ENCODE assay signal across 1 cellular context in the genomic region with DNA sequence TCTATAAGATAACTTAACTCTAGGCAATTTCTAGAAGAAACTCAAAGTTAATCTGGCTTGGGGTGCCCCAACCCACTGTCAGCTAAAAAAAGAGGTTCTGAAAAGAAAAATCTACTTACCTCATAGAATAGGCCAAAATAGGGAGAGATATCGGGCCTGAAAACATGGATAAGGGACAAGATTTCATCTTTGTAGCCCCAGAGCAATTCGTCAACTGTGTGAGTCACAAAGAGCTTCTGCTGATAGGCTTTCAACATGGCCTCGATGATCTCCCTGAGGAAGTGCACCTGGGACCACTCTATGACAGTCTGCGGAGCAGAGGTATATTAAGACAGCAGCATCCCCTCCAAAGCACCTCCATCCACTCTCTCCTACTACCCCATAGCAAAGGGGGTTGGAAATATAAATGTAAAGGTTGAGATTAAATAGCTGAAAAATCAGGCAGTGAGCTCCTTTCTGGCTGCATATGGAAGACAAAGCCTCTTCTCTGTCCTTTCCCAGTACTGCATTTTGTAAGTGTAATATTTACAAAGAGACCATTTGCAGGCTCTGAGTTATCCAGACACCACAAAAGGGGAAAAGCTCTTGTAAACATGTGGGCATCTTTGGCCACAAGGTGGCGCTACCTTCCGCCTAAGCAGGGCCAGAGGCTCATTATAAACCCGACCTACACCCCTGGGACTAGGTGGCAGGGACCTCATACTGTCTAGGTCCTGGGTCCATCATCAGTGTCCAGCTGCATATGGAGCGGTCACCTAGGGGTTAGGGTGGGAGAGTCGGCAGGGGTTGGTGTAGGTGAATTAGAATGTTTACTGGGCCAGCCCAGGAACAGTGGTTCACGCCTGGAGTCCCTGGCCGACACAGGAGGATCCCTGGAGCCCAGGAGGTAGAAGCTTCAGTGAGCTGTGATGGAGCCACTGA.
TF ChIP-seq lines count a peak whose summit lies in the region.

No MANE protein-coding gene starts in this region.

TF ChIP-seq in HepG2, 621 proteins besides CTCF, POLR2A, EP300 and RAD21 (continues in another document):
- TF ChIP-seq EZH2 (conservative IDR thresholded peaks at IDR 0.05; ENCODE audit: low read depth, low read length): no peak
- no peak for TF ChIP-seq HHEX (CRISPR knock-in tag; IDR thresholded peaks at IDR 0.05)
- no peak for TF ChIP-seq RFXANK (CRISPR knock-in tag; IDR thresholded peaks at IDR 0.05)
- no peak for TF ChIP-seq ZNF891 (CRISPR knock-in tag; IDR thresholded peaks at IDR 0.05)
- no peak for TF ChIP-seq DRAP1 (CRISPR knock-in tag; IDR thresholded peaks at IDR 0.05)
- TF ChIP-seq GATAD2A (CRISPR knock-in tag; IDR thresholded peaks at IDR 0.05): peak; percentile 61; the same call in 1 of the 2 replicates
- TF ChIP-seq ZC3H13 (CRISPR knock-in tag; IDR thresholded peaks at IDR 0.05): no peak
- TF ChIP-seq U2AF1 (optimal IDR thresholded peaks at IDR 0.05; ENCODE audit: low read depth, low read length): no peak
- no peak for TF ChIP-seq CAMTA2 (CRISPR knock-in tag; IDR thresholded peaks at IDR 0.05; ENCODE audit: borderline replicate concordance)
- no peak for TF ChIP-seq ADNP (CRISPR knock-in tag; IDR thresholded peaks at IDR 0.05)
- TF ChIP-seq, protein P1, sequence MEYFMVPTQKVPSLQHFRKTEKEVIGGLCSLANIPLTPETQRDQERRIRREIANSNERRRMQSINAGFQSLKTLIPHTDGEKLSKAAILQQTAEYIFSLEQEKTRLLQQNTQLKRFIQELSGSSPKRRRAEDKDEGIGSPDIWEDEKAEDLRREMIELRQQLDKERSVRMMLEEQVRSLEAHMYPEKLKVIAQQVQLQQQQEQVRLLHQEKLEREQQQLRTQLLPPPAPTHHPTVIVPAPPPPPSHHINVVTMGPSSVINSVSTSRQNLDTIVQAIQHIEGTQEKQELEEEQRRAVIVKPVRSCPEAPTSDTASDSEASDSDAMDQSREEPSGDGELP (IDR thresholded peaks at IDR 0.05; ENCODE audit: borderline replicate concordance, low read depth): no peak
- TF ChIP-seq RFXAP (CRISPR knock-in tag; IDR thresholded peaks at IDR 0.05; ENCODE audit: borderline replicate concordance): no peak
- 0 out of 2 replicates have a peak, but pooled peaks have one; percentile 40 for TF ChIP-seq IRF2 (CRISPR knock-in tag; IDR thresholded peaks at IDR 0.05)
- TF ChIP-seq SRY (CRISPR knock-in tag; IDR thresholded peaks at IDR 0.05): no peak
- no peak for TF ChIP-seq TFE3 (CRISPR knock-in tag; IDR thresholded peaks at IDR 0.05)
- TF ChIP-seq, protein P2, sequence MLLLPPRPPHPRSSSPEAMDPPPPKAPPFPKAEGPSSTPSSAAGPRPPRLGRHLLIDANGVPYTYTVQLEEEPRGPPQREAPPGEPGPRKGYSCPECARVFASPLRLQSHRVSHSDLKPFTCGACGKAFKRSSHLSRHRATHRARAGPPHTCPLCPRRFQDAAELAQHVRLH (CRISPR knock-in tag; IDR thresholded peaks at IDR 0.05; ENCODE audit: borderline replicate concordance, low read depth): peak; percentile 60; the same call in 1 of the 2 replicates
- peak; percentile 57; the same call in 1 of the 2 replicates for TF ChIP-seq ZNF12 (CRISPR knock-in tag; IDR thresholded peaks at IDR 0.05)
- 0 out of 2 replicates have a peak, but pooled peaks have one; percentile 54 for TF ChIP-seq MIXL1 (CRISPR knock-in tag; IDR thresholded peaks at IDR 0.05)
- TF ChIP-seq ERF (CRISPR knock-in tag; IDR thresholded peaks at IDR 0.05): 0 out of 2 replicates have a peak, but pooled peaks have one; percentile 16
- TF ChIP-seq JUND (CRISPR knock-in tag; IDR thresholded peaks at IDR 0.05): no peak
- TF ChIP-seq KDM2A (CRISPR knock-in tag; IDR thresholded peaks at IDR 0.05; ENCODE audit: borderline replicate concordance, low read depth): peak; percentile 49; the same call in 1 of the 2 replicates
- TF ChIP-seq NR2F1 (CRISPR knock-in tag; IDR thresholded peaks at IDR 0.05): no peak
- TF ChIP-seq KDM5B (CRISPR knock-in tag; IDR thresholded peaks at IDR 0.05; ENCODE audit: borderline replicate concordance): no peak
- peak; percentile 47 for TF ChIP-seq ZFP36 (IDR thresholded peaks at IDR 0.05; ENCODE audit: borderline replicate concordance, low read depth, low read length, partially characterized antibody)
- no peak for TF ChIP-seq ZNF570 (CRISPR knock-in tag; IDR thresholded peaks at IDR 0.05; ENCODE audit: borderline replicate concordance)
- TF ChIP-seq ZNF263 (CRISPR knock-in tag; IDR thresholded peaks at IDR 0.05): no peak
- TF ChIP-seq ZNF577 (CRISPR knock-in tag; IDR thresholded peaks at IDR 0.05; ENCODE audit: borderline replicate concordance, low read depth): no peak
- no peak for TF ChIP-seq ZSCAN12 (CRISPR knock-in tag; IDR thresholded peaks at IDR 0.05)
- TF ChIP-seq, protein P3, sequence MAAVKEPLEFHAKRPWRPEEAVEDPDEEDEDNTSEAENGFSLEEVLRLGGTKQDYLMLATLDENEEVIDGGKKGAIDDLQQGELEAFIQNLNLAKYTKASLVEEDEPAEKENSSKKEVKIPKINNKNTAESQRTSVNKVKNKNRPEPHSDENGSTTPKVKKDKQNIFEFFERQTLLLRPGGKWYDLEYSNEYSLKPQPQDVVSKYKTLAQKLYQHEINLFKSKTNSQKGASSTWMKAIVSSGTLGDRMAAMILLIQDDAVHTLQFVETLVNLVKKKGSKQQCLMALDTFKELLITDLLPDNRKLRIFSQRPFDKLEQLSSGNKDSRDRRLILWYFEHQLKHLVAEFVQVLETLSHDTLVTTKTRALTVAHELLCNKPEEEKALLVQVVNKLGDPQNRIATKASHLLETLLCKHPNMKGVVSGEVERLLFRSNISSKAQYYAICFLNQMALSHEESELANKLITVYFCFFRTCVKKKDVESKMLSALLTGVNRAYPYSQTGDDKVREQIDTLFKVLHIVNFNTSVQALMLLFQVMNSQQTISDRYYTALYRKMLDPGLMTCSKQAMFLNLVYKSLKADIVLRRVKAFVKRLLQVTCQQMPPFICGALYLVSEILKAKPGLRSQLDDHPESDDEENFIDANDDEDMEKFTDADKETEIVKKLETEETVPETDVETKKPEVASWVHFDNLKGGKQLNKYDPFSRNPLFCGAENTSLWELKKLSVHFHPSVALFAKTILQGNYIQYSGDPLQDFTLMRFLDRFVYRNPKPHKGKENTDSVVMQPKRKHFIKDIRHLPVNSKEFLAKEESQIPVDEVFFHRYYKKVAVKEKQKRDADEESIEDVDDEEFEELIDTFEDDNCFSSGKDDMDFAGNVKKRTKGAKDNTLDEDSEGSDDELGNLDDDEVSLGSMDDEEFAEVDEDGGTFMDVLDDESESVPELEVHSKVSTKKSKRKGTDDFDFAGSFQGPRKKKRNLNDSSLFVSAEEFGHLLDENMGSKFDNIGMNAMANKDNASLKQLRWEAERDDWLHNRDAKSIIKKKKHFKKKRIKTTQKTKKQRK (IDR thresholded peaks at IDR 0.05; ENCODE audit: low read length): no peak
- TF ChIP-seq, protein P4, sequence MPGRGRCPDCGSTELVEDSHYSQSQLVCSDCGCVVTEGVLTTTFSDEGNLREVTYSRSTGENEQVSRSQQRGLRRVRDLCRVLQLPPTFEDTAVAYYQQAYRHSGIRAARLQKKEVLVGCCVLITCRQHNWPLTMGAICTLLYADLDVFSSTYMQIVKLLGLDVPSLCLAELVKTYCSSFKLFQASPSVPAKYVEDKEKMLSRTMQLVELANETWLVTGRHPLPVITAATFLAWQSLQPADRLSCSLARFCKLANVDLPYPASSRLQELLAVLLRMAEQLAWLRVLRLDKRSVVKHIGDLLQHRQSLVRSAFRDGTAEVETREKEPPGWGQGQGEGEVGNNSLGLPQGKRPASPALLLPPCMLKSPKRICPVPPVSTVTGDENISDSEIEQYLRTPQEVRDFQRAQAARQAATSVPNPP (CRISPR knock-in tag; IDR thresholded peaks at IDR 0.05): no peak
- no peak for TF ChIP-seq ZSCAN31 (CRISPR knock-in tag; IDR thresholded peaks at IDR 0.05; ENCODE audit: low read depth)
- no peak for TF ChIP-seq FOXA1 (IDR thresholded peaks at IDR 0.05)
- TF ChIP-seq FOXA1 (CRISPR knock-in tag; IDR thresholded peaks at IDR 0.05): peak; percentile 90
- peak; percentile 36 for TF ChIP-seq SALL1 (CRISPR knock-in tag; IDR thresholded peaks at IDR 0.05)
- no peak for TF ChIP-seq PBX3 (CRISPR knock-in tag; IDR thresholded peaks at IDR 0.05; ENCODE audit: borderline replicate concordance)
- TF ChIP-seq ZNF629 (CRISPR knock-in tag; conservative IDR thresholded peaks at IDR 0.05): no peak
- TF ChIP-seq ZNF20 (CRISPR knock-in tag; IDR thresholded peaks at IDR 0.05): no peak
- TF ChIP-seq, protein P5, sequence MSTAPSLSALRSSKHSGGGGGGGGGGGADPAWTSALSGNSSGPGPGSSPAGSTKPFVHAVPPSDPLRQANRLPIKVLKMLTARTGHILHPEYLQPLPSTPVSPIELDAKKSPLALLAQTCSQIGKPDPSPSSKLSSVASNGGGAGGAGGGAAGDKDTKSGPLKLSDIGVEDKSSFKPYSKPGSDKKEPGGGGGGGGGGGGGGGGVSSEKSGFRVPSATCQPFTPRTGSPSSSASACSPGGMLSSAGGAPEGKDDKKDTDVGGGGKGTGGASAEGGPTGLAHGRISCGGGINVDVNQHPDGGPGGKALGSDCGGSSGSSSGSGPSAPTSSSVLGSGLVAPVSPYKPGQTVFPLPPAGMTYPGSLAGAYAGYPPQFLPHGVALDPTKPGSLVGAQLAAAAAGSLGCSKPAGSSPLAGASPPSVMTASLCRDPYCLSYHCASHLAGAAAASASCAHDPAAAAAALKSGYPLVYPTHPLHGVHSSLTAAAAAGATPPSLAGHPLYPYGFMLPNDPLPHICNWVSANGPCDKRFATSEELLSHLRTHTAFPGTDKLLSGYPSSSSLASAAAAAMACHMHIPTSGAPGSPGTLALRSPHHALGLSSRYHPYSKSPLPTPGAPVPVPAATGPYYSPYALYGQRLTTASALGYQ (CRISPR knock-in tag; IDR thresholded peaks at IDR 0.05): no peak
- TF ChIP-seq ZNF224 (CRISPR knock-in tag; IDR thresholded peaks at IDR 0.05): no peak
- no peak for TF ChIP-seq GFI1 (CRISPR knock-in tag; IDR thresholded peaks at IDR 0.05; ENCODE audit: borderline replicate concordance)
- 0 out of 2 replicates have a peak, but pooled peaks have one; percentile 5 for TF ChIP-seq FOSL2 (CRISPR knock-in tag; IDR thresholded peaks at IDR 0.05)
- no peak for TF ChIP-seq CHD4 (IDR thresholded peaks at IDR 0.05; ENCODE audit: borderline replicate concordance, low read length)
- no peak for TF ChIP-seq ZNF740 (CRISPR knock-in tag; IDR thresholded peaks at IDR 0.05)
- no peak for TF ChIP-seq ZNF530 (CRISPR knock-in tag; IDR thresholded peaks at IDR 0.05; ENCODE audit: low read depth)
- TF ChIP-seq BORCS8-MEF2B (CRISPR knock-in tag; IDR thresholded peaks at IDR 0.05): peak; percentile 58; the same call in 1 of the 2 replicates
- TF ChIP-seq KDM4B (CRISPR knock-in tag; IDR thresholded peaks at IDR 0.05): no peak
- no peak for TF ChIP-seq ZNF678 (CRISPR knock-in tag; IDR thresholded peaks at IDR 0.05)
- no peak for TF ChIP-seq ZNF253 (CRISPR knock-in tag; IDR thresholded peaks at IDR 0.05; ENCODE audit: borderline replicate concordance)
- no peak for TF ChIP-seq ARNTL (CRISPR knock-in tag; IDR thresholded peaks at IDR 0.05)
- TF ChIP-seq FLYWCH1 (CRISPR knock-in tag; IDR thresholded peaks at IDR 0.05): no peak
- TF ChIP-seq, protein P6, sequence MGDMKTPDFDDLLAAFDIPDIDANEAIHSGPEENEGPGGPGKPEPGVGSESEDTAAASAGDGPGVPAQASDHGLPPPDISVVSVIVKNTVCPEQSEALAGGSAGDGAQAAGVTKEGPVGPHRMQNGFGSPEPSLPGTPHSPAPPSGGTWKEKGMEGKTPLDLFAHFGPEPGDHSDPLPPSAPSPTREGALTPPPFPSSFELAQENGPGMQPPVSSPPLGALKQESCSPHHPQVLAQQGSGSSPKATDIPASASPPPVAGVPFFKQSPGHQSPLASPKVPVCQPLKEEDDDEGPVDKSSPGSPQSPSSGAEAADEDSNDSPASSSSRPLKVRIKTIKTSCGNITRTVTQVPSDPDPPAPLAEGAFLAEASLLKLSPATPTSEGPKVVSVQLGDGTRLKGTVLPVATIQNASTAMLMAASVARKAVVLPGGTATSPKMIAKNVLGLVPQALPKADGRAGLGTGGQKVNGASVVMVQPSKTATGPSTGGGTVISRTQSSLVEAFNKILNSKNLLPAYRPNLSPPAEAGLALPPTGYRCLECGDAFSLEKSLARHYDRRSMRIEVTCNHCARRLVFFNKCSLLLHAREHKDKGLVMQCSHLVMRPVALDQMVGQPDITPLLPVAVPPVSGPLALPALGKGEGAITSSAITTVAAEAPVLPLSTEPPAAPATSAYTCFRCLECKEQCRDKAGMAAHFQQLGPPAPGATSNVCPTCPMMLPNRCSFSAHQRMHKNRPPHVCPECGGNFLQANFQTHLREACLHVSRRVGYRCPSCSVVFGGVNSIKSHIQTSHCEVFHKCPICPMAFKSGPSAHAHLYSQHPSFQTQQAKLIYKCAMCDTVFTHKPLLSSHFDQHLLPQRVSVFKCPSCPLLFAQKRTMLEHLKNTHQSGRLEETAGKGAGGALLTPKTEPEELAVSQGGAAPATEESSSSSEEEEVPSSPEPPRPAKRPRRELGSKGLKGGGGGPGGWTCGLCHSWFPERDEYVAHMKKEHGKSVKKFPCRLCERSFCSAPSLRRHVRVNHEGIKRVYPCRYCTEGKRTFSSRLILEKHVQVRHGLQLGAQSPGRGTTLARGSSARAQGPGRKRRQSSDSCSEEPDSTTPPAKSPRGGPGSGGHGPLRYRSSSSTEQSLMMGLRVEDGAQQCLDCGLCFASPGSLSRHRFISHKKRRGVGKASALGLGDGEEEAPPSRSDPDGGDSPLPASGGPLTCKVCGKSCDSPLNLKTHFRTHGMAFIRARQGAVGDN (CRISPR knock-in tag; IDR thresholded peaks at IDR 0.05): no peak
